Comparison of ENCODE assay signal across 3 cellular contexts in the genomic region with DNA sequence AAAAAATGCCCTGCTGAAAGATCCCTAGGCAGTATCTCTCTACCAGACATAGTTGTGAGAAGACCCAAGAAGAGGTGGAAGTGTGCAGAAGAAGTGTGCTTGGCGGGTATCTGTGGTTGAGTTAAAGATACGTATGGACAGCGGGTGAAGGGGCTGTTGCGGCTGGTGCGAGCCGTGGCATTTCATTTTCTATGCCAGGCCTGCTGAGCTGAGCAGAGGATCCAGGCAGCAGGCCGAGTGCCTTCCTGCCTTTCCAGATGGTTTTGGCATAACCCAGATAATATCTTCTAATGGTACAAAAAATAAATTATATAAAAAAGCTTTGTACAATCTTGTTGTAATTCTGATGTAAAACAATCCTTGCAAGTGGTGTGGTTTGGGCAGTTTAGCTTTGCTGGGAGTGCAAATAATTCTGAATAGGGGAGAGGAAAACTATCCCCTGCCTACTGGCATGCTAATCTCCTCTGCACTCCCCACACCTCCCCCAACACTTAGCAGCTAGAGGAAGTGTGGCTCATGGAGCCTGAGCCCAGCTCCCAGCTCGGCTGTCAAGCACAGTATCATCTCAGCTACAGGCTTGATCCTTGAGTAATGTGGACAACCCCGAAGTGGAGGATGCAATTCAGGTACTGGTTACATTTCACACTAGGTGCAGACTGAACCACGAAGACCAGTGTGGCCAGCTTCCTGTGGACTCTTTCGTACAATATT.
TF ChIP-seq lines count a peak whose summit lies in the region.

No MANE protein-coding gene starts in this region.

TF ChIP-seq in SK-N-SH, 30 proteins besides CTCF, POLR2A, EP300 and RAD21:
- TF ChIP-seq MEF2A (IDR thresholded peaks at IDR 0.05; ENCODE audit: borderline replicate concordance, low read depth) (no peak), REST (IDR thresholded peaks at IDR 0.05; ENCODE audit: low read depth, low read length) (no peak), RXRA (IDR thresholded peaks at IDR 0.05; ENCODE audit: borderline replicate concordance, low read depth) (no peak), RCOR1 (IDR thresholded peaks at IDR 0.05; ENCODE audit: low read length) (peak; percentile 31; the same call in 1 of the 2 replicates), FOSL2 (IDR thresholded peaks at IDR 0.05; ENCODE audit: borderline replicate concordance, low read depth) (no peak), CHD2 (IDR thresholded peaks at IDR 0.05; ENCODE audit: low read length, partially characterized antibody) (peak; percentile 24), NRF1 (IDR thresholded peaks at IDR 0.05; ENCODE audit: low read depth, low read length) (no peak), GATA2 (CRISPR knock-in tag; IDR thresholded peaks at IDR 0.05) (peak; percentile 43; the same call in 1 of the 2 replicates)

TF ChIP-seq in SK-N-SH treated with all-trans-retinoic acid at 6 μM for 48 hours, 23 proteins besides CTCF, POLR2A, EP300 and RAD21:
- TF ChIP-seq TCF4 (CRISPR knock-in tag; IDR thresholded peaks at IDR 0.05; ENCODE audit: borderline replicate concordance): no peak
- TF ChIP-seq, protein P1, sequence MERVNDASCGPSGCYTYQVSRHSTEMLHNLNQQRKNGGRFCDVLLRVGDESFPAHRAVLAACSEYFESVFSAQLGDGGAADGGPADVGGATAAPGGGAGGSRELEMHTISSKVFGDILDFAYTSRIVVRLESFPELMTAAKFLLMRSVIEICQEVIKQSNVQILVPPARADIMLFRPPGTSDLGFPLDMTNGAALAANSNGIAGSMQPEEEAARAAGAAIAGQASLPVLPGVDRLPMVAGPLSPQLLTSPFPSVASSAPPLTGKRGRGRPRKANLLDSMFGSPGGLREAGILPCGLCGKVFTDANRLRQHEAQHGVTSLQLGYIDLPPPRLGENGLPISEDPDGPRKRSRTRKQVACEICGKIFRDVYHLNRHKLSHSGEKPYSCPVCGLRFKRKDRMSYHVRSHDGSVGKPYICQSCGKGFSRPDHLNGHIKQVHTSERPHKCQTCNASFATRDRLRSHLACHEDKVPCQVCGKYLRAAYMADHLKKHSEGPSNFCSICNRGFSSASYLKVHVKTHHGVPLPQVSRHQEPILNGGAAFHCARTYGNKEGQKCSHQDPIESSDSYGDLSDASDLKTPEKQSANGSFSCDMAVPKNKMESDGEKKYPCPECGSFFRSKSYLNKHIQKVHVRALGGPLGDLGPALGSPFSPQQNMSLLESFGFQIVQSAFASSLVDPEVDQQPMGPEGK (CRISPR knock-in tag; IDR thresholded peaks at IDR 0.05; ENCODE audit: borderline replicate concordance): no peak
- no peak for TF ChIP-seq ZC3H10 (CRISPR knock-in tag; IDR thresholded peaks at IDR 0.05)
- TF ChIP-seq BACH2 (CRISPR knock-in tag; IDR thresholded peaks at IDR 0.05; ENCODE audit: borderline replicate concordance): no peak
- TF ChIP-seq ISL1 (CRISPR knock-in tag; IDR thresholded peaks at IDR 0.05): no peak
- no peak for TF ChIP-seq TSHZ2 (CRISPR knock-in tag; IDR thresholded peaks at IDR 0.05)
- TF ChIP-seq ZNF8 (CRISPR knock-in tag; IDR thresholded peaks at IDR 0.05): no peak
- TF ChIP-seq ZFP3 (CRISPR knock-in tag; IDR thresholded peaks at IDR 0.05): no peak
- TF ChIP-seq ZNF565 (CRISPR knock-in tag; conservative IDR thresholded peaks at IDR 0.05; ENCODE audit: low read depth): no peak
- TF ChIP-seq PPARA (CRISPR knock-in tag; IDR thresholded peaks at IDR 0.05; ENCODE audit: borderline replicate concordance): no peak

TF ChIP-seq in K562, 482 proteins besides CTCF, POLR2A, EP300 and RAD21:
- TF ChIP-seq GTF2A2 (tag; IDR thresholded peaks at IDR 0.05) (no peak), TSHZ1 (CRISPR knock-in tag; IDR thresholded peaks at IDR 0.05) (no peak), ZNF449 (CRISPR knock-in tag; IDR thresholded peaks at IDR 0.05) (no peak), TRIM28 (IDR thresholded peaks at IDR 0.05) (no peak), NFXL1 (CRISPR knock-in tag; IDR thresholded peaks at IDR 0.05) (no peak), ZNF584 (CRISPR knock-in tag; IDR thresholded peaks at IDR 0.05; ENCODE audit: low read depth) (no peak), COPS2 (conservative IDR thresholded peaks at IDR 0.05) (no peak), CC2D1A (IDR thresholded peaks at IDR 0.05) (no peak), ZNF586 (CRISPR knock-in tag; conservative IDR thresholded peaks at IDR 0.05) (no peak), POLR2B (IDR thresholded peaks at IDR 0.05; ENCODE audit: low read depth, partially characterized antibody) (no peak), ZBED1 (IDR thresholded peaks at IDR 0.05) (no peak), HDAC3 (IDR thresholded peaks at IDR 0.05; ENCODE audit: borderline replicate concordance, partially characterized antibody) (no peak), SNRNP70 (optimal IDR thresholded peaks at IDR 0.05; ENCODE audit: low read depth, low read length) (no peak), PTRF (tag; IDR thresholded peaks at IDR 0.05) (no peak), RBM17 (IDR thresholded peaks at IDR 0.05; ENCODE audit: borderline replicate concordance, low read depth, low read length) (no peak)
- TF ChIP-seq, protein P2, sequence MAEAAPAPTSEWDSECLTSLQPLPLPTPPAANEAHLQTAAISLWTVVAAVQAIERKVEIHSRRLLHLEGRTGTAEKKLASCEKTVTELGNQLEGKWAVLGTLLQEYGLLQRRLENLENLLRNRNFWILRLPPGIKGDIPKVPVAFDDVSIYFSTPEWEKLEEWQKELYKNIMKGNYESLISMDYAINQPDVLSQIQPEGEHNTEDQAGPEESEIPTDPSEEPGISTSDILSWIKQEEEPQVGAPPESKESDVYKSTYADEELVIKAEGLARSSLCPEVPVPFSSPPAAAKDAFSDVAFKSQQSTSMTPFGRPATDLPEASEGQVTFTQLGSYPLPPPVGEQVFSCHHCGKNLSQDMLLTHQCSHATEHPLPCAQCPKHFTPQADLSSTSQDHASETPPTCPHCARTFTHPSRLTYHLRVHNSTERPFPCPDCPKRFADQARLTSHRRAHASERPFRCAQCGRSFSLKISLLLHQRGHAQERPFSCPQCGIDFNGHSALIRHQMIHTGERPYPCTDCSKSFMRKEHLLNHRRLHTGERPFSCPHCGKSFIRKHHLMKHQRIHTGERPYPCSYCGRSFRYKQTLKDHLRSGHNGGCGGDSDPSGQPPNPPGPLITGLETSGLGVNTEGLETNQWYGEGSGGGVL (CRISPR knock-in tag; IDR thresholded peaks at IDR 0.05): no peak
- TF ChIP-seq, protein P3, sequence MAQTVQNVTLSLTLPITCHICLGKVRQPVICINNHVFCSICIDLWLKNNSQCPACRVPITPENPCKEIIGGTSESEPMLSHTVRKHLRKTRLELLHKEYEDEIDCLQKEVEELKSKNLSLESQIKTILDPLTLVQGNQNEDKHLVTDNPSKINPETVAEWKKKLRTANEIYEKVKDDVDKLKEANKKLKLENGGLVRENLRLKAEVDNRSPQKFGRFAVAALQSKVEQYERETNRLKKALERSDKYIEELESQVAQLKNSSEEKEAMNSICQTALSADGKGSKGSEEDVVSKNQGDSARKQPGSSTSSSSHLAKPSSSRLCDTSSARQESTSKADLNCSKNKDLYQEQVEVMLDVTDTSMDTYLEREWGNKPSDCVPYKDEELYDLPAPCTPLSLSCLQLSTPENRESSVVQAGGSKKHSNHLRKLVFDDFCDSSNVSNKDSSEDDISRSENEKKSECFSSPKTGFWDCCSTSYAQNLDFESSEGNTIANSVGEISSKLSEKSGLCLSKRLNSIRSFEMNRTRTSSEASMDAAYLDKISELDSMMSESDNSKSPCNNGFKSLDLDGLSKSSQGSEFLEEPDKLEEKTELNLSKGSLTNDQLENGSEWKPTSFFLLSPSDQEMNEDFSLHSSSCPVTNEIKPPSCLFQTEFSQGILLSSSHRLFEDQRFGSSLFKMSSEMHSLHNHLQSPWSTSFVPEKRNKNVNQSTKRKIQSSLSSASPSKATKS (CRISPR knock-in tag; IDR thresholded peaks at IDR 0.05): no peak
- TF ChIP-seq, protein P4, sequence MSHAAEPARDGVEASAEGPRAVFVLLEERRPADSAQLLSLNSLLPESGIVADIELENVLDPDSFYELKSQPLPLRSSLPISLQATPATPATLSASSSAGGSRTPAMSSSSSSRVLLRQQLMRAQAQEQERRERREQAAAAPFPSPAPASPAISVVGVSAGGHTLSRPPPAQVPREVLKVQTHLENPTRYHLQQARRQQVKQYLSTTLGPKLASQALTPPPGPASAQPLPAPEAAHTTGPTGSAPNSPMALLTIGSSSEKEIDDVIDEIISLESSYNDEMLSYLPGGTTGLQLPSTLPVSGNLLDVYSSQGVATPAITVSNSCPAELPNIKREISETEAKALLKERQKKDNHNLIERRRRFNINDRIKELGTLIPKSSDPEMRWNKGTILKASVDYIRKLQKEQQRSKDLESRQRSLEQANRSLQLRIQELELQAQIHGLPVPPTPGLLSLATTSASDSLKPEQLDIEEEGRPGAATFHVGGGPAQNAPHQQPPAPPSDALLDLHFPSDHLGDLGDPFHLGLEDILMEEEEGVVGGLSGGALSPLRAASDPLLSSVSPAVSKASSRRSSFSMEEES (CRISPR knock-in tag; IDR thresholded peaks at IDR 0.05): no peak
